In genomic region chrX:51519131-51519530, GRCh38 we compare ENCODE assay signal across 1 cellular context. TPM values are rescaled to one million over a fixed set of nuclear protein-coding genes. Genes with fewer than 3 reads are reported as not detected.
"Had no signal": no experiment of that assay in that cellular context is flagged by ENCODE, and none has a peak within 500 bp of the region (broad histone marks: within the 10 kb centered on the region; RNA-seq: fewer than 3 reads in every experiment).

No MANE protein-coding gene starts in this region.

RNA-seq across cellular contexts. Expression of gene NUDT11, which starts 22.7 kb away (rescaled TPM):
- total RNA-seq: cardiac septum had no signal
